Comparison of ENCODE assay signal across 8 cellular contexts in the genomic region with DNA sequence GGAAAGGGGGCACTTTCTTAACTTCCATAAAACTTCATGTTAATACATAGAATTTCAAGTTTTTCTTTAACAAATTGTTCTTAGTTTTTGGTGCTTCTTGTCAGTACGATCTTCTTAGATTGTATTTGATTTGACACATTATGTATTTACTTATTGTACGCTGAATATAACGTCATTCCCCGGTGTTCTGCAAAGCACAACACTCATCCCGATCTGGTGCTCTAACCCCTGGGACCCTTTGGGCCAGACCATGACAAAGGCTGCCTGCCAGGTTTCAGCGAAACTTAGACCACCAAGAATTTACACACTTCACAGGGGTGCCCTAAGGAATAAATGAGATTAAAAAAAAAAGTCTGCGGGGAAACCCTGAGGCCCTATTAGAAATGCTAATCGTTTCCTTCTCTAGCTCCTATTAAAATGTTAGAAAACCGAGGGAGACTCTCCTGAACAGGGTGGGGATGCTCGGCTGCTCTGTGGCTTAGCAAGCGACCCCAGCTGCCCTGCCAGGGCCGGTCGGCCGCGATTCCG. TPM values are rescaled to one million over a fixed set of nuclear protein-coding genes. Genes with fewer than 3 reads are reported as not detected.
DNase-seq lines count a peak whose midpoint lies in the region; ATAC-seq and TF ChIP-seq lines count a peak whose summit lies in the region.

No MANE protein-coding gene starts in this region.

- H3K36me3 Mint-ChIP-seq in endothelial cell (ENCODE audit: low read depth, unreplicated experiment) (no peaks in the 10 kb centered on the region), osteocyte (ENCODE audit: unreplicated experiment) (no peaks in the 10 kb centered on the region)

- H3K79me2 ChIP-seq in DND-41 (ENCODE audit: insufficient read depth, low read length) (peaks cover 56% of the 10 kb centered on the region), OCI-LY3 (ENCODE audit: low read length) (peaks cover 54% of the 10 kb centered on the region)

- H3K4me1 Mint-ChIP-seq in endothelial cell (ENCODE audit: unreplicated experiment) = peaks cover 4% of the 10 kb centered on the region
- peaks cover 28% of the 10 kb centered on the region for H3K4me1 Mint-ChIP-seq in osteocyte (ENCODE audit: unreplicated experiment)

- no peaks in the 10 kb centered on the region for H4K20me1 ChIP-seq in DND-41 (ENCODE audit: insufficient read depth, low read length)
- peaks cover 12% of the 10 kb centered on the region for H4K20me1 ChIP-seq in OCI-LY3 (ENCODE audit: insufficient read depth, low read length)

- DNase-seq in DND-41 (peak; percentile 26), endothelial cell (ENCODE audit: low spot score) (no peak), osteocyte (ENCODE audit: extremely low spot score, unreplicated experiment) (no peak), NCI-H748 (lab: John Stamatoyannopoulos, UW; ENCODE audit: unreplicated experiment) (no peak), NAMALWA (ENCODE audit: low spot score) (no peak)
- no peak for DNase-seq in activated CD8-positive, alpha-beta memory T cell treated with anti-CD3 and anti-CD28 coated beads for 24 hours

- H3K4me3 Mint-ChIP-seq in endothelial cell (ENCODE audit: unreplicated experiment) (peak overlapping the region; percentile 68), osteocyte (ENCODE audit: unreplicated experiment) (peak overlapping the region; percentile 74)

- H3K9me3 ChIP-seq in DND-41 (ENCODE audit: insufficient read depth, low read length, severe bottlenecking) (no peaks in the 10 kb centered on the region), OCI-LY3 (ENCODE audit: insufficient read depth, low read length) (no peaks in the 10 kb centered on the region)

- peaks cover 41% of the 10 kb centered on the region for H3K4me1 ChIP-seq in DND-41 (ENCODE audit: insufficient read depth, low read length)
- H3K4me1 ChIP-seq in OCI-LY3 (ENCODE audit: low read length) = peaks cover 31% of the 10 kb centered on the region

- H3K27me3 ChIP-seq in DND-41 (ENCODE audit: insufficient read depth, low read length, poor library complexity) (no peaks in the 10 kb centered on the region), OCI-LY3 (ENCODE audit: low read depth, low read length) (no peaks in the 10 kb centered on the region)

- H2AFZ ChIP-seq in DND-41 (ENCODE audit: low read depth, low read length) (peak overlapping the region; percentile 85), OCI-LY3 (ENCODE audit: low read depth, low read length) (peak overlapping the region; percentile 5; the same call in 1 of the 2 replicates)

- peak overlapping the region; percentile 51 to 77; a peak in 3 of 4 replicates for H3K4me3 ChIP-seq in DND-41 (ENCODE audit: low read depth in 1 of 2, low read length in 2 of 2)
- peak overlapping the region; percentile 92 for H3K4me3 ChIP-seq in OCI-LY3 (ENCODE audit: low read length)

- H3K4me2 ChIP-seq in DND-41 (ENCODE audit: insufficient read depth, low read length) = peak overlapping the region; percentile 84
- H3K4me2 ChIP-seq in OCI-LY3 (ENCODE audit: low read length) = peak overlapping the region; percentile 95

- H3K9ac ChIP-seq in DND-41 (ENCODE audit: low read depth, low read length) (peak overlapping the region; percentile 100), OCI-LY3 (ENCODE audit: low read length) (peak overlapping the region; percentile 81)

- no peak overlapping the region for H3K27ac Mint-ChIP-seq in endothelial cell (ENCODE audit: unreplicated experiment)
- peak overlapping the region; percentile 81 for H3K27ac Mint-ChIP-seq in osteocyte (ENCODE audit: unreplicated experiment)

- TF ChIP-seq CTCF in DND-41 (IDR thresholded peaks at IDR 0.05; ENCODE audit: borderline replicate concordance, extremely low read depth, low read length, poor library complexity, severe bottlenecking) = no peak
- TF ChIP-seq CTCF in OCI-LY3 (IDR thresholded peaks at IDR 0.05; ENCODE audit: low read depth, low read length) = no peak
- no peak for TF ChIP-seq CTCF in endothelial cell (IDR thresholded peaks at IDR 0.05; ENCODE audit: unreplicated experiment)
- no peak for TF ChIP-seq CTCF in osteocyte (IDR thresholded peaks at IDR 0.05)

- ATAC-seq in DND-41 (ENCODE audit: insufficient read depth, low read depth) = no peak; the same call in 2 of the 3 replicates
- ATAC-seq in GM21576 (IDR thresholded peaks at IDR 0.05; ENCODE audit: unreplicated experiment) = no peak

- H3K9me3 Mint-ChIP-seq in endothelial cell (ENCODE audit: unreplicated experiment) (no peaks in the 10 kb centered on the region), osteocyte (ENCODE audit: unreplicated experiment) (no peaks in the 10 kb centered on the region)

- H3K27ac ChIP-seq in DND-41 (ENCODE audit: low read length) (peak overlapping the region; percentile 97), OCI-LY3 (ENCODE audit: low read length) (peak overlapping the region; percentile 85)

- H3K27me3 Mint-ChIP-seq in endothelial cell (ENCODE audit: unreplicated experiment) (peaks cover 11% of the 10 kb centered on the region), osteocyte (ENCODE audit: unreplicated experiment) (peaks cover 8% of the 10 kb centered on the region)

- H3K36me3 ChIP-seq in DND-41 (ENCODE audit: insufficient read depth, low read length) (peaks cover 17% of the 10 kb centered on the region), OCI-LY3 (replicated peaks; ENCODE audit: low read depth, low read length) (peaks cover 14% of the 10 kb centered on the region)

RNA-seq across cellular contexts. Expression of a gene that starts 0.9 kb away (rescaled TPM):
- total RNA-seq in endothelial cell (ENCODE audit: unreplicated experiment) (108 TPM), osteocyte (114 and 117 TPM in 2 replicates)

RNA-seq across cellular contexts. Expression of a gene that starts 44.3 kb away (rescaled TPM):
- total RNA-seq in endothelial cell (ENCODE audit: unreplicated experiment) = 0.44 TPM
- not detected in 2 replicates for total RNA-seq in osteocyte

RNA-seq across cellular contexts. Expression of a gene that starts 60.0 kb away (rescaled TPM):
- total RNA-seq in endothelial cell (ENCODE audit: unreplicated experiment) = 6.8 TPM
- total RNA-seq in osteocyte = 10.6 and 15.3 TPM in 2 replicates
